Comparison of ENCODE assay signal across 2 cellular contexts in the genomic region with DNA sequence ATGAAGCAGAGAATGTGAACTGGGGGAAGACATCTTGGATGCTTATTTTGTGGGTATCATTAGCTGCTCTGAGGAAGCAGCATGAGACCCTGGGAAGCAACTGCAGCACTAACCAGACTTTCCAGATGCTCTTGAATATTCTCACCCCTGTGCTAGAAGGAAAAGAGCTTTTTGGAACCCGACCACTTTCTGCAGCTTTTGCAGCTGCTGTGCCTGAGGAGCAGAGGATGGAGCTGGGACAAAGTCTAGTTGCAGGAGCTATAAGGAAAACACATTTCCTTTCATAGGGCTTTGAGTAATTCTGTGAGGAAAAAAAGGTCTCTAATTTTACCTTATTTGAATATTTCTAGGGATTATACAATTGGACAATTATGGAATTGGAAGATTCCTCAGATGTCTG.
TF ChIP-seq lines count a peak whose summit lies in the region.

No MANE protein-coding gene starts in this region.

TF ChIP-seq in GM23338, 12 proteins besides CTCF, POLR2A, EP300 and RAD21 (continues in another document):
- no peak for TF ChIP-seq EZH2 (IDR thresholded peaks at IDR 0.05; ENCODE audit: low read depth, unreplicated experiment)
- TF ChIP-seq, protein P1, sequence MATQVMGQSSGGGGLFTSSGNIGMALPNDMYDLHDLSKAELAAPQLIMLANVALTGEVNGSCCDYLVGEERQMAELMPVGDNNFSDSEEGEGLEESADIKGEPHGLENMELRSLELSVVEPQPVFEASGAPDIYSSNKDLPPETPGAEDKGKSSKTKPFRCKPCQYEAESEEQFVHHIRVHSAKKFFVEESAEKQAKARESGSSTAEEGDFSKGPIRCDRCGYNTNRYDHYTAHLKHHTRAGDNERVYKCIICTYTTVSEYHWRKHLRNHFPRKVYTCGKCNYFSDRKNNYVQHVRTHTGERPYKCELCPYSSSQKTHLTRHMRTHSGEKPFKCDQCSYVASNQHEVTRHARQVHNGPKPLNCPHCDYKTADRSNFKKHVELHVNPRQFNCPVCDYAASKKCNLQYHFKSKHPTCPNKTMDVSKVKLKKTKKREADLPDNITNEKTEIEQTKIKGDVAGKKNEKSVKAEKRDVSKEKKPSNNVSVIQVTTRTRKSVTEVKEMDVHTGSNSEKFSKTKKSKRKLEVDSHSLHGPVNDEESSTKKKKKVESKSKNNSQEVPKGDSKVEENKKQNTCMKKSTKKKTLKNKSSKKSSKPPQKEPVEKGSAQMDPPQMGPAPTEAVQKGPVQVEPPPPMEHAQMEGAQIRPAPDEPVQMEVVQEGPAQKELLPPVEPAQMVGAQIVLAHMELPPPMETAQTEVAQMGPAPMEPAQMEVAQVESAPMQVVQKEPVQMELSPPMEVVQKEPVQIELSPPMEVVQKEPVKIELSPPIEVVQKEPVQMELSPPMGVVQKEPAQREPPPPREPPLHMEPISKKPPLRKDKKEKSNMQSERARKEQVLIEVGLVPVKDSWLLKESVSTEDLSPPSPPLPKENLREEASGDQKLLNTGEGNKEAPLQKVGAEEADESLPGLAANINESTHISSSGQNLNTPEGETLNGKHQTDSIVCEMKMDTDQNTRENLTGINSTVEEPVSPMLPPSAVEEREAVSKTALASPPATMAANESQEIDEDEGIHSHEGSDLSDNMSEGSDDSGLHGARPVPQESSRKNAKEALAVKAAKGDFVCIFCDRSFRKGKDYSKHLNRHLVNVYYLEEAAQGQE (IDR thresholded peaks at IDR 0.05; ENCODE audit: unreplicated experiment): no peak
- TF ChIP-seq, protein P2, sequence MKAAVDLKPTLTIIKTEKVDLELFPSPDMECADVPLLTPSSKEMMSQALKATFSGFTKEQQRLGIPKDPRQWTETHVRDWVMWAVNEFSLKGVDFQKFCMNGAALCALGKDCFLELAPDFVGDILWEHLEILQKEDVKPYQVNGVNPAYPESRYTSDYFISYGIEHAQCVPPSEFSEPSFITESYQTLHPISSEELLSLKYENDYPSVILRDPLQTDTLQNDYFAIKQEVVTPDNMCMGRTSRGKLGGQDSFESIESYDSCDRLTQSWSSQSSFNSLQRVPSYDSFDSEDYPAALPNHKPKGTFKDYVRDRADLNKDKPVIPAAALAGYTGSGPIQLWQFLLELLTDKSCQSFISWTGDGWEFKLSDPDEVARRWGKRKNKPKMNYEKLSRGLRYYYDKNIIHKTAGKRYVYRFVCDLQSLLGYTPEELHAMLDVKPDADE (IDR thresholded peaks at IDR 0.05): no peak
- TF ChIP-seq ZNF114 (CRISPR knock-in tag; IDR thresholded peaks at IDR 0.05): no peak
- TF ChIP-seq, protein P3, sequence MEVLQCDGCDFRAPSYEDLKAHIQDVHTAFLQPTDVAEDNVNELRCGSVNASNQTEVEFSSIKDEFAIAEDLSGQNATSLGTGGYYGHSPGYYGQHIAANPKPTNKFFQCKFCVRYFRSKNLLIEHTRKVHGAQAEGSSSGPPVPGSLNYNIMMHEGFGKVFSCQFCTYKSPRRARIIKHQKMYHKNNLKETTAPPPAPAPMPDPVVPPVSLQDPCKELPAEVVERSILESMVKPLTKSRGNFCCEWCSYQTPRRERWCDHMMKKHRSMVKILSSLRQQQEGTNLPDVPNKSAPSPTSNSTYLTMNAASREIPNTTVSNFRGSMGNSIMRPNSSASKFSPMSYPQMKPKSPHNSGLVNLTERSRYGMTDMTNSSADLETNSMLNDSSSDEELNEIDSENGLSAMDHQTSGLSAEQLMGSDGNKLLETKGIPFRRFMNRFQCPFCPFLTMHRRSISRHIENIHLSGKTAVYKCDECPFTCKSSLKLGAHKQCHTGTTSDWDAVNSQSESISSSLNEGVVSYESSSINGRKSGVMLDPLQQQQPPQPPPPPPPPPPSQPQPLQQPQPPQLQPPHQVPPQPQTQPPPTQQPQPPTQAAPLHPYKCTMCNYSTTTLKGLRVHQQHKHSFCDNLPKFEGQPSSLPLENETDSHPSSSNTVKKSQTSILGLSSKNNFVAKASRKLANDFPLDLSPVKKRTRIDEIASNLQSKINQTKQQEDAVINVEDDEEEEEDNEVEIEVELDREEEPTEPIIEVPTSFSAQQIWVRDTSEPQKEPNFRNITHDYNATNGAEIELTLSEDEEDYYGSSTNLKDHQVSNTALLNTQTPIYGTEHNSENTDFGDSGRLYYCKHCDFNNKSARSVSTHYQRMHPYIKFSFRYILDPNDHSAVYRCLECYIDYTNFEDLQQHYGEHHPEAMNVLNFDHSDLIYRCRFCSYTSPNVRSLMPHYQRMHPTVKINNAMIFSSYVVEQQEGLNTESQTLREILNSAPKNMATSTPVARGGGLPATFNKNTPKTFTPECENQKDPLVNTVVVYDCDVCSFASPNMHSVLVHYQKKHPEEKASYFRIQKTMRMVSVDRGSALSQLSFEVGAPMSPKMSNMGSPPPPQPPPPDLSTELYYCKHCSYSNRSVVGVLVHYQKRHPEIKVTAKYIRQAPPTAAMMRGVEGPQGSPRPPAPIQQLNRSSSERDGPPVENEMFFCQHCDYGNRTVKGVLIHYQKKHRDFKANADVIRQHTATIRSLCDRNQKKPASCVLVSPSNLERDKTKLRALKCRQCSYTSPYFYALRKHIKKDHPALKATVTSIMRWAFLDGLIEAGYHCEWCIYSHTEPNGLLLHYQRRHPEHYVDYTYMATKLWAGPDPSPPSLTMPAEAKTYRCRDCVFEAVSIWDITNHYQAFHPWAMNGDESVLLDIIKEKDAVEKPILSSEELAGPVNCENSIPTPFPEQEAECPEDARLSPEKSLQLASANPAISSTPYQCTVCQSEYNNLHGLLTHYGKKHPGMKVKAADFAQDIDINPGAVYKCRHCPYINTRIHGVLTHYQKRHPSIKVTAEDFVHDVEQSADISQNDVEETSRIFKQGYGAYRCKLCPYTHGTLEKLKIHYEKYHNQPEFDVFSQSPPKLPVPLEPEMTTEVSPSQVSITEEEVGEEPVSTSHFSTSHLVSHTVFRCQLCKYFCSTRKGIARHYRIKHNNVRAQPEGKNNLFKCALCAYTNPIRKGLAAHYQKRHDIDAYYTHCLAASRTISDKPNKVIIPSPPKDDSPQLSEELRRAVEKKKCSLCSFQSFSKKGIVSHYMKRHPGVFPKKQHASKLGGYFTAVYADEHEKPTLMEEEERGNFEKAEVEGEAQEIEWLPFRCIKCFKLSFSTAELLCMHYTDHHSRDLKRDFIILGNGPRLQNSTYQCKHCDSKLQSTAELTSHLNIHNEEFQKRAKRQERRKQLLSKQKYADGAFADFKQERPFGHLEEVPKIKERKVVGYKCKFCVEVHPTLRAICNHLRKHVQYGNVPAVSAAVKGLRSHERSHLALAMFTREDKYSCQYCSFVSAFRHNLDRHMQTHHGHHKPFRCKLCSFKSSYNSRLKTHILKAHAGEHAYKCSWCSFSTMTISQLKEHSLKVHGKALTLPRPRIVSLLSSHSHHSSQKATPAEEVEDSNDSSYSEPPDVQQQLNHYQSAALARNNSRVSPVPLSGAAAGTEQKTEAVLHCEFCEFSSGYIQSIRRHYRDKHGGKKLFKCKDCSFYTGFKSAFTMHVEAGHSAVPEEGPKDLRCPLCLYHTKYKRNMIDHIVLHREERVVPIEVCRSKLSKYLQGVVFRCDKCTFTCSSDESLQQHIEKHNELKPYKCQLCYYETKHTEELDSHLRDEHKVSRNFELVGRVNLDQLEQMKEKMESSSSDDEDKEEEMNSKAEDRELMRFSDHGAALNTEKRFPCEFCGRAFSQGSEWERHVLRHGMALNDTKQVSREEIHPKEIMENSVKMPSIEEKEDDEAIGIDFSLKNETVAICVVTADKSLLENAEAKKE (CRISPR knock-in tag; IDR thresholded peaks at IDR 0.05): no peak
- TF ChIP-seq ZNF331 (CRISPR knock-in tag; IDR thresholded peaks at IDR 0.05; ENCODE audit: low read depth): no peak
- TF ChIP-seq NANOG (IDR thresholded peaks at IDR 0.05; ENCODE audit: borderline replicate concordance): no peak
- no peak for TF ChIP-seq CREB1 (CRISPR knock-in tag; IDR thresholded peaks at IDR 0.05; ENCODE audit: low read depth)
- TF ChIP-seq JUNB (IDR thresholded peaks at IDR 0.05; ENCODE audit: unreplicated experiment): no peak
- TF ChIP-seq STAT1 (IDR thresholded peaks at IDR 0.05; ENCODE audit: unreplicated experiment): no peak

TF ChIP-seq in IMR-90, 13 proteins besides CTCF, POLR2A, EP300 and RAD21:
- TF ChIP-seq NFE2L2 (IDR thresholded peaks at IDR 0.05; ENCODE audit: low read depth, low read length) (no peak), MXI1 (IDR thresholded peaks at IDR 0.05; ENCODE audit: borderline replicate concordance, low read depth, low read length) (no peak), FOS (IDR thresholded peaks at IDR 0.05; ENCODE audit: low read depth, low read length) (no peak), MAFK (IDR thresholded peaks at IDR 0.05; ENCODE audit: low read depth, low read length) (no peak), RFX5 (IDR thresholded peaks at IDR 0.05; ENCODE audit: low read depth, low read length) (no peak), CEBPB (IDR thresholded peaks at IDR 0.05; ENCODE audit: low read depth, low read length) (no peak), SMC3 (IDR thresholded peaks at IDR 0.05; ENCODE audit: low read depth, low read length) (no peak), RCOR1 (IDR thresholded peaks at IDR 0.05; ENCODE audit: insufficient replicate concordance, low read length) (no peak), MAZ (IDR thresholded peaks at IDR 0.05; ENCODE audit: borderline replicate concordance, low read depth, low read length) (no peak), CHD1 (IDR thresholded peaks at IDR 0.05; ENCODE audit: low read depth, low read length) (no peak), BHLHE40 (IDR thresholded peaks at IDR 0.05; ENCODE audit: low read depth, low read length) (no peak)
- TF ChIP-seq, protein P4, sequence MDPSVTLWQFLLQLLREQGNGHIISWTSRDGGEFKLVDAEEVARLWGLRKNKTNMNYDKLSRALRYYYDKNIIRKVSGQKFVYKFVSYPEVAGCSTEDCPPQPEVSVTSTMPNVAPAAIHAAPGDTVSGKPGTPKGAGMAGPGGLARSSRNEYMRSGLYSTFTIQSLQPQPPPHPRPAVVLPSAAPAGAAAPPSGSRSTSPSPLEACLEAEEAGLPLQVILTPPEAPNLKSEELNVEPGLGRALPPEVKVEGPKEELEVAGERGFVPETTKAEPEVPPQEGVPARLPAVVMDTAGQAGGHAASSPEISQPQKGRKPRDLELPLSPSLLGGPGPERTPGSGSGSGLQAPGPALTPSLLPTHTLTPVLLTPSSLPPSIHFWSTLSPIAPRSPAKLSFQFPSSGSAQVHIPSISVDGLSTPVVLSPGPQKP (IDR thresholded peaks at IDR 0.05; ENCODE audit: borderline replicate concordance, low read depth, low read length): no peak
- TF ChIP-seq, protein P5, sequence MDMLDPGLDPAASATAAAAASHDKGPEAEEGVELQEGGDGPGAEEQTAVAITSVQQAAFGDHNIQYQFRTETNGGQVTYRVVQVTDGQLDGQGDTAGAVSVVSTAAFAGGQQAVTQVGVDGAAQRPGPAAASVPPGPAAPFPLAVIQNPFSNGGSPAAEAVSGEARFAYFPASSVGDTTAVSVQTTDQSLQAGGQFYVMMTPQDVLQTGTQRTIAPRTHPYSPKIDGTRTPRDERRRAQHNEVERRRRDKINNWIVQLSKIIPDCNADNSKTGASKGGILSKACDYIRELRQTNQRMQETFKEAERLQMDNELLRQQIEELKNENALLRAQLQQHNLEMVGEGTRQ (IDR thresholded peaks at IDR 0.05; ENCODE audit: low read depth, low read length): no peak
